ENCODE assay signal across 7 cellular contexts in the genomic region with DNA sequence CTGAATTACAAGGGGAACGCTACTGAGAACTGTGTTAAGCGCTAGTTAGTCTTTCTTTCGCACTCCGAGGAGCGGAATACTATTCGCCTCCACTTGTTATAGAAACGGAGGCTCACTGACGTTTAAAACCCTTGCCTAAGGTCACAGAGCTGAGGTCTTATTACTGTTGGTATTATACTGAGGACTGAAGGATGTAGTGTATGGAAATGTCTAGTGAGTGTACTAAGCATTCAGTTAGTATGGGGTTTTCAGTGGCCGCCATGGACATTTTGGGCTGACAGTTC. TPM values are rescaled to one million over a fixed set of nuclear protein-coding genes. Genes with fewer than 3 reads are reported as not detected.
A peak's percentile ranks its signal among the peaks of the same experiment; 100 is the strongest.
DNase-seq lines count a peak whose midpoint lies in the region; ATAC-seq and TF ChIP-seq lines count a peak whose summit lies in the region.

No MANE protein-coding gene starts in this region.

- peak overlapping the region; percentile 96 for H3K4me2 ChIP-seq in HCT116 (ENCODE audit: low read length)

- ATAC-seq in HCT116 (no peak), activated B cell treated with CpG ODN at 0.5 μM for 24 hours (ENCODE audit: low read depth) (no peak)

- no peak for TF ChIP-seq RAD21 in HCT116 (IDR thresholded peaks at IDR 0.05; ENCODE audit: low read depth)

- no peaks in the 10 kb centered on the region for H3K9me3 Mint-ChIP-seq in activated B cell treated with CpG ODN at 0.5 μM for 24 hours

- peak overlapping the region; percentile 81 for H3K9ac ChIP-seq in HCT116 (ENCODE audit: low read length)

- intact Hi-C loops in HCT116 (cut with micrococcal nuclease): loop anchor here (5.0 kb wide), 1 partner anchor 246 kb away; no protein-coding TSS in a partner anchor
- intact Hi-C loops in activated B cell treated with CpG ODN at 0.5 μM for 24 hours (cut with micrococcal nuclease): loop anchor here (2.0 to 5.0 kb wide), 2 partner anchors 144 to 178 kb away; a partner anchor contains a TSS
- intact Hi-C loops in spleen (cut with DNase I; ENCODE audit: low total_unique reads): loop anchor here (10.0 kb wide), 1 partner anchor 238 kb away; no protein-coding TSS in a partner anchor
- intact Hi-C loops in lower leg skin (cut with DNase I; ENCODE audit: low total_unique reads): no loop called here

- H3K27me3 ChIP-seq in HCT116 (ENCODE audit: insufficient read depth, low read length): no peaks in the 10 kb centered on the region
- H3K27me3 ChIP-seq in spleen (replicated peaks in 1 of 7): no peaks in the 10 kb centered on the region

- 75 to 93% (median 85%) methylated on average over 9 of the region's 9 CpGs for WGBS in spleen, 5 donors
- 76 to 80% methylated on average over 9 of the region's 9 CpGs for WGBS in lower leg skin, 2 donors

- H3K9me3 ChIP-seq in HCT116 (ENCODE audit: control insufficient read depth in 1 of 2, insufficient read depth in 1 of 2, low read depth in 1 of 2, low read length in 2 of 2) (no peaks in the 10 kb centered on the region), iPS-18c (ENCODE audit: control insufficient read depth, insufficient read depth, low read length) (no peaks in the 10 kb centered on the region), spleen (no peaks in the 10 kb centered on the region)

- H3K27ac ChIP-seq in HCT116 (ENCODE audit: low read depth, low read length) (peak overlapping the region; percentile 73; the same call in 1 of the 2 replicates), spleen (peak overlapping the region in 6 of 8 donors; percentile 82 to 90 (median 86))

- H4K20me1 ChIP-seq in HCT116 (ENCODE audit: insufficient read depth): no peaks in the 10 kb centered on the region

- H3K4me1 ChIP-seq in HCT116 (ENCODE audit: control insufficient read depth in 1 of 2, insufficient read depth in 2 of 2, low read length in 2 of 2) (peaks cover 3 to 18% of the 10 kb centered on the region in 2 experiments; a peak in 2 of 4 replicates), spleen (peaks cover 6 to 47% (median 28%) of the 10 kb centered on the region in 6 donors)

- H3K4me3 ChIP-seq in HCT116 (replicated peaks in 1 of 2; ENCODE audit: low read depth in 1 of 2, low read length in 2 of 2) (peak overlapping the region; percentile 81 to 83), iPS-18c (ENCODE audit: insufficient read depth, low read depth, low read length) (peak overlapping the region; percentile 74; the same call in 1 of the 2 replicates), spleen (peak overlapping the region; percentile 59 to 91 (median 71)), lower leg skin (ENCODE audit: low read depth, poor library complexity, severe bottlenecking) (no peak overlapping the region)

- RAD21 ChIA-PET in HCT116 (lab: Charles Lee; ENCODE audit: low non-redundant PET in 1 of 2, low total read pairs in 2 of 2, uncharacterized antibody in 2 of 2, unreplicated experiment in 2 of 2): no interaction called here

- no peak overlapping the region for H2AFZ ChIP-seq in HCT116 (ENCODE audit: low read depth, low read length, poor library complexity, severe bottlenecking)

- H3K79me2 ChIP-seq in HCT116 (ENCODE audit: insufficient read depth, low read length): no peaks in the 10 kb centered on the region

- no peak for TF ChIP-seq CTCF in HCT116 (IDR thresholded peaks at IDR 0.05 in 2 of 3, conservative IDR thresholded peaks at IDR 0.05 in 1 of 3; ENCODE audit: borderline replicate concordance in 1 of 3, insufficient read depth in 1 of 3, low read depth in 2 of 3, low read length in 2 of 3)
- TF ChIP-seq CTCF in activated B cell treated with CpG ODN at 0.5 μM for 24 hours (IDR thresholded peaks at IDR 0.05): no peak
- no peak for TF ChIP-seq CTCF in spleen (IDR thresholded peaks at IDR 0.05 in 8 of 11, conservative IDR thresholded peaks at IDR 0.05 in 3 of 11)
- no peak for TF ChIP-seq CTCF in lower leg skin (IDR thresholded peaks at IDR 0.05)

- CTCF ChIA-PET in HCT116 (lab: Charles Lee): no interaction called here
- CTCF ChIA-PET in activated B cell treated with CpG ODN at 0.5 μM for 24 hours (lab: Charles Lee): no interaction called here

- H3K4me3 Mint-ChIP-seq in activated B cell treated with CpG ODN at 0.5 μM for 24 hours: peak overlapping the region; percentile 86

- no peaks in the 10 kb centered on the region for H3K27me3 Mint-ChIP-seq in activated B cell treated with CpG ODN at 0.5 μM for 24 hours

- no peak for TF ChIP-seq POLR2A in HCT116 (IDR thresholded peaks at IDR 0.05; ENCODE audit: borderline replicate concordance, extremely low read depth, insufficient read depth, insufficient read length)
- TF ChIP-seq POLR2A in spleen (IDR thresholded peaks at IDR 0.05): no peak
- TF ChIP-seq POLR2A in lower leg skin (IDR thresholded peaks at IDR 0.05): no peak

- DNase-seq in HCT116 (ENCODE audit: low read depth, low spot score) (no peak), activated B cell treated with CpG ODN at 0.5 μM for 24 hours (no peak), spleen (no peak), lower leg skin (ENCODE audit: low spot score in 2 of 2) (no peak), SIG-M5 treated with dmso at 0.1 percent for 504 hours (lab: John Stamatoyannopoulos, UW; ENCODE audit: unreplicated experiment) (no peak), NCI-H446 treated with DMSO at 0.1 percent for 48 hours (lab: John Stamatoyannopoulos, UW) (no peak)

- H3K36me3 ChIP-seq in HCT116 (ENCODE audit: control insufficient read depth in 1 of 2, insufficient read depth in 2 of 2, low read length in 2 of 2) (peaks cover 10 to 21% of the 10 kb centered on the region in 2 experiments; a peak in 3 of 4 replicates), spleen (peaks cover under 1 to 77% (median 29%) of the 10 kb centered on the region in 6 donors)

- POLR2A ChIA-PET in HCT116 (lab: Charles Lee): no interaction called here
- POLR2A ChIA-PET in activated B cell treated with CpG ODN at 0.5 μM for 24 hours (lab: Charles Lee): no interaction called here

- no peak overlapping the region for H3K27ac Mint-ChIP-seq in activated B cell treated with CpG ODN at 0.5 μM for 24 hours

- peaks cover 30% of the 10 kb centered on the region for H3K36me3 Mint-ChIP-seq in activated B cell treated with CpG ODN at 0.5 μM for 24 hours (ENCODE audit: low read depth)

- H3K4me1 Mint-ChIP-seq in activated B cell treated with CpG ODN at 0.5 μM for 24 hours: peaks cover 24% of the 10 kb centered on the region

- TSS peak; percentile 30 for BruUV-seq in HCT116 (replicated peaks; lab: Mats Ljungman, UMichigan)

- no peaks in the 10 kb centered on the region for H3K9me2 ChIP-seq in HCT116 (ENCODE audit: insufficient read depth)

TF ChIP-seq in HCT116, 20 proteins besides CTCF, POLR2A, EP300 and RAD21:
- no peak for TF ChIP-seq CBX3 (IDR thresholded peaks at IDR 0.05; ENCODE audit: low read depth)
- no peak for TF ChIP-seq ELF1 (IDR thresholded peaks at IDR 0.05; ENCODE audit: borderline replicate concordance, low read depth)
- TF ChIP-seq, protein P1, sequence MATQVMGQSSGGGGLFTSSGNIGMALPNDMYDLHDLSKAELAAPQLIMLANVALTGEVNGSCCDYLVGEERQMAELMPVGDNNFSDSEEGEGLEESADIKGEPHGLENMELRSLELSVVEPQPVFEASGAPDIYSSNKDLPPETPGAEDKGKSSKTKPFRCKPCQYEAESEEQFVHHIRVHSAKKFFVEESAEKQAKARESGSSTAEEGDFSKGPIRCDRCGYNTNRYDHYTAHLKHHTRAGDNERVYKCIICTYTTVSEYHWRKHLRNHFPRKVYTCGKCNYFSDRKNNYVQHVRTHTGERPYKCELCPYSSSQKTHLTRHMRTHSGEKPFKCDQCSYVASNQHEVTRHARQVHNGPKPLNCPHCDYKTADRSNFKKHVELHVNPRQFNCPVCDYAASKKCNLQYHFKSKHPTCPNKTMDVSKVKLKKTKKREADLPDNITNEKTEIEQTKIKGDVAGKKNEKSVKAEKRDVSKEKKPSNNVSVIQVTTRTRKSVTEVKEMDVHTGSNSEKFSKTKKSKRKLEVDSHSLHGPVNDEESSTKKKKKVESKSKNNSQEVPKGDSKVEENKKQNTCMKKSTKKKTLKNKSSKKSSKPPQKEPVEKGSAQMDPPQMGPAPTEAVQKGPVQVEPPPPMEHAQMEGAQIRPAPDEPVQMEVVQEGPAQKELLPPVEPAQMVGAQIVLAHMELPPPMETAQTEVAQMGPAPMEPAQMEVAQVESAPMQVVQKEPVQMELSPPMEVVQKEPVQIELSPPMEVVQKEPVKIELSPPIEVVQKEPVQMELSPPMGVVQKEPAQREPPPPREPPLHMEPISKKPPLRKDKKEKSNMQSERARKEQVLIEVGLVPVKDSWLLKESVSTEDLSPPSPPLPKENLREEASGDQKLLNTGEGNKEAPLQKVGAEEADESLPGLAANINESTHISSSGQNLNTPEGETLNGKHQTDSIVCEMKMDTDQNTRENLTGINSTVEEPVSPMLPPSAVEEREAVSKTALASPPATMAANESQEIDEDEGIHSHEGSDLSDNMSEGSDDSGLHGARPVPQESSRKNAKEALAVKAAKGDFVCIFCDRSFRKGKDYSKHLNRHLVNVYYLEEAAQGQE (IDR thresholded peaks at IDR 0.05; ENCODE audit: low read depth): no peak
- TF ChIP-seq EZH2phosphoT487 (IDR thresholded peaks at IDR 0.05; ENCODE audit: borderline replicate concordance): no peak
- no peak for TF ChIP-seq SP1 (IDR thresholded peaks at IDR 0.05; ENCODE audit: low read depth)

RNA-seq across cellular contexts. Expression of a gene that starts 0.8 kb away (rescaled TPM):
- total RNA-seq in HCT116 (2021; ENCODE audit: unreplicated experiment) (21.4 TPM), activated B cell treated with CpG ODN at 0.5 μM for 24 hours (9.4 and 11.1 TPM in 2 replicates), spleen (10 to 100 TPM; 21.4 to 55.1 (median 35.1) TPM), lower leg skin (10 to 100 TPM; 21.3 to 37.1 (median 29.1) TPM)
- polyA plus RNA-seq in HCT116 (2012): 21.2 and 22.2 TPM in 2 replicates
- polyA plus RNA-seq in spleen: 10 to 100 TPM; 21.2 to 66.4 (median 40.1) TPM

RNA-seq across cellular contexts. Expression of a gene that starts 16.2 kb away (rescaled TPM):
- total RNA-seq in HCT116 (2021; ENCODE audit: unreplicated experiment) (33.8 TPM), activated B cell treated with CpG ODN at 0.5 μM for 24 hours (17.3 and 18.5 TPM in 2 replicates), spleen (10 to 100 TPM; 13.0 to 32.2 (median 29.8) TPM), lower leg skin (10 to 100 TPM in 3 of 4 donors, 1 to 10 TPM in 1; 5.0 to 20.3 (median 13.9) TPM)
- 20.2 and 21.3 TPM in 2 replicates for polyA plus RNA-seq in HCT116 (2012)
- 10 to 100 TPM in 1 of 3 donors, 1 to 10 TPM in 2; 5.5 to 17.3 (median 8.1) TPM for polyA plus RNA-seq in spleen

RNA-seq across cellular contexts. Expression of a gene that starts 39.5 kb away (rescaled TPM):
- total RNA-seq in HCT116 (2021; ENCODE audit: unreplicated experiment): 152 TPM
- 53.9 and 59.2 TPM in 2 replicates for polyA plus RNA-seq in HCT116 (2012)
- 60.6 and 69.6 TPM in 2 replicates for total RNA-seq in activated B cell treated with CpG ODN at 0.5 μM for 24 hours
- total RNA-seq in spleen: 100 to 1,000 TPM in 1 of 7 donors, 10 to 100 TPM in 6; 60.1 to 117 (median 78.5) TPM
- 10 to 100 TPM in 2 of 3 donors, 1 to 10 TPM in 1; 7.7 to 22.6 (median 10.9) TPM for polyA plus RNA-seq in spleen
- total RNA-seq in lower leg skin: 10 to 100 TPM; 15.4 to 53.3 (median 40.9) TPM
